9 cellular contexts compared by ENCODE assay signal in the genomic region with DNA sequence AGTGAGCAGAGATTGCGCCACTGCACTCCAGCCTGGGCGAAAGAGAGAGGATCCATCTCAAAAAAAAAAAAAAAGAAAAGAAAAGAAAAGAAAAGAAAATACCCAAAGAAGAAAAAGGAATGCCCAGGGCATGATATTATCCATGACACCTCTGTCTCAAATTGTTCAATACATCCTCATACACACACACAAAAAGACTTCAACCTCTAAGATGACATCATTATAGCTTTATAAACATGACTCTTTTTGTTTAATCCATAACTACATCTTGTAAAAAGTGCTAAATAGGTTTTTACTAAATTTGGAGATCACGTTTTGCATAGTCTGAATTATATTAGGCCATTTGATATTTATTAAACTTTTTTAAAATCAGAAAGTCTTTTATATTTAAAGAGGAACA. TPM values are rescaled to one million over a fixed set of nuclear protein-coding genes. Genes with fewer than 3 reads are reported as not detected.
"Had no signal": no experiment of that assay in that cellular context is flagged by ENCODE, and none has a peak within 500 bp of the region (broad histone marks: within the 10 kb centered on the region; RNA-seq: fewer than 3 reads in every experiment).

No MANE protein-coding gene starts in this region.

- H3K4me3 ChIP-seq: GM23248, GM23338, HAP-1 had no signal

- H2AFZ ChIP-seq: GM23248, GM23338 had no signal

- H3K4me2 ChIP-seq: GM23338 had no signal

- H3K36me3 ChIP-seq: HAP-1 had no signal

- H3K9ac ChIP-seq: GM23248 had no signal

- DNase-seq: GM23248, GOT3, H7, HCEC 1CT, HFFc6 had no signal

- H3K9me3 ChIP-seq: HAP-1 had no signal

- H3K27ac ChIP-seq: GM23248 had no signal

- FAIRE-seq: H1, H54 had no signal

RNA-seq across cellular contexts. Expression of a gene that starts 33.1 kb away (rescaled TPM):
- total RNA-seq: GM23248, H7 had no signal
- polyA plus RNA-seq: GM23248 had no signal
